16 cellular contexts compared by ENCODE assay signal in genomic region chr21:45420061-45420521, GRCh38. TPM values are rescaled to one million over a fixed set of nuclear protein-coding genes. Genes with fewer than 3 reads are reported as not detected.
A peak's percentile ranks its signal among the peaks of the same experiment; 100 is the strongest.
DNase-seq lines count a peak whose midpoint lies in the region; ATAC-seq and TF ChIP-seq lines count a peak whose summit lies in the region.
"Had no signal": no experiment of that assay in that cellular context is flagged by ENCODE, and none has a peak within 500 bp of the region (broad histone marks: within the 10 kb centered on the region; RNA-seq: fewer than 3 reads in every experiment).

No MANE protein-coding gene starts in this region.

- peaks cover 0 to 5% (median 0%) of the 10 kb centered on the region in 7 donors for H3K27me3 ChIP-seq in spleen (replicated peaks in 1 of 7)
- H3K27me3 ChIP-seq: left lung, SJSA1, testis had no signal

- intact Hi-C loops in spleen (cut with DNase I; ENCODE audit: low total_unique reads) = no loop called here

- ATAC-seq in left lobe of liver (peak; percentile 74), GM21526 (IDR thresholded peaks at IDR 0.05; ENCODE audit: low FRiP score, unreplicated experiment) (no peak), GM21367 (IDR thresholded peaks at IDR 0.05; ENCODE audit: unreplicated experiment) (no peak), HG03095 (IDR thresholded peaks at IDR 0.05; ENCODE audit: unreplicated experiment) (no peak)
- ATAC-seq: GM12878 had no signal

- no peaks in the 10 kb centered on the region for H3K36me3 ChIP-seq in spleen
- H3K36me3 ChIP-seq: left lung, SJSA1 had no signal

- DNase-seq in NCI-H69 (lab: John Stamatoyannopoulos, UW) (peak; percentile 66), cerebellum (ENCODE audit: low spot score) (peak; percentile 49), left lobe of liver (ENCODE audit: low spot score) (no peak), spleen (peak; percentile 56), 8988T (no peak)
- DNase-seq: activated CD4-positive, alpha-beta memory T cell treated with anti-CD3 and anti-CD28 coated beads, Interleukin-2, amount 10 ng/mL, durations not matched to agents 7 days and 5 days; dermis blood vessel endothelial cell; NCI-H2081; NK-92 treated with Interleukin-12 subunit alpha and Interleukin-12 subunit beta, amount 100 ng/mL, for 24 hours; testis had no signal

- peaks cover 0 to 24% (median 8%) of the 10 kb centered on the region in 6 donors for H3K4me1 ChIP-seq in spleen
- H3K4me1 ChIP-seq: left lung, SJSA1 had no signal

- 73 to 90% (median 87%) methylated on average over 13 to 26 of the region's 26 CpGs for WGBS in spleen, 5 donors

- no peak for TF ChIP-seq CTCF in spleen (IDR thresholded peaks at IDR 0.05 in 8 of 11, conservative IDR thresholded peaks at IDR 0.05 in 3 of 11)

- H3K4me3 ChIP-seq in spleen = no peak overlapping the region
- H3K4me3 ChIP-seq: GM12878, left lung, SJSA1, testis had no signal

- no peaks in the 10 kb centered on the region for H3K9me3 ChIP-seq in spleen
- H3K9me3 ChIP-seq: left lung, SJSA1, testis had no signal

- TF ChIP-seq POLR2A in spleen (IDR thresholded peaks at IDR 0.05) = no peak

- no peak overlapping the region for H3K27ac ChIP-seq in spleen
- H3K27ac ChIP-seq: left lung, SJSA1, testis had no signal

RNA-seq across cellular contexts. Expression of gene COL18A1, which starts 15.1 kb away (rescaled TPM):
- total RNA-seq in cerebellum (25.2 TPM), left lobe of liver (499 TPM), spleen (100 to 1,000 TPM in 3 of 7 donors, 10 to 100 TPM in 4; 71.8 to 208 (median 99.6) TPM)
- 10 to 100 TPM; 35.0 to 66.9 (median 60.0) TPM for polyA plus RNA-seq in spleen

Comparison
In these comparisons a context has a peak if more than half of its experiments do, and no peak if none do; other contexts are left out.
1. DNase-seq: peak in NCI-H69 (single experiment), cerebellum (single experiment) and spleen (single experiment); none in left lobe of liver (single experiment) and 8988T (single experiment).